In the genomic region with DNA sequence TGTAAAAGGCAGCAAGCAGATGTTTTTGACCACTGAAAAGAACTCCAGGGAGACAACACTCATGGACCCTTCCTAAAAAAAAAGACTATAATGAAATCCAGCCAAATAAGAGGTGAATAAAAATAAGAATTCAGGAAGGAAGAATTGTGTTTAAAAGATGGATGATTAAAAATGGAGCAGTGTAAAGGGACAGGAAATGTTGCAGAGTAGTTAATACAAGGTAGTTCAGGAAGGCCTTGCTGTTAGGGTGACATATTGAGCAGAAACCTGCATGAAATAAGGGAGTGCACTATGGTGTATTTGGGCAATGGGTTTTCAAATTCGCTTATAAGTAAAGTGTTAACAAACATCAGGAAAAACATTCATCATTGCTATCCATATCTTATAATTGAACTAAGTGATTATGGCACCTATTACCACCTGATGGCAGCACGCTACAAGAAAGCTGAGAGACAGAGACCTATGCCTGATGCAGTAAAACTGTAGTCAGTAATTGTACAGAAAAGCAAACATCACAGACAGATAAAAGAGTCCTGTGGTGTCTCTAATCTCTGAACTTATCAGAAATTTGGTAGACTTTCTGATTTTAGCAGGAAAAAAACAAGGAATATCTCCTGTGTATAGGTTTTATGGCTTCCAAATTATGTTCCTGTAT, we compare ENCODE assay signal across 8 cellular contexts. TPM values are rescaled to one million over a fixed set of nuclear protein-coding genes. Genes with fewer than 3 reads are reported as not detected.
DNase-seq lines count a peak whose midpoint lies in the region; ATAC-seq, FAIRE-seq and TF ChIP-seq lines count a peak whose summit lies in the region.

No MANE protein-coding gene starts in this region.

- peaks cover 8% of the 10 kb centered on the region for H3K27me3 ChIP-seq in effector memory CD4-positive, alpha-beta T cell (replicated peaks; ENCODE audit: control insufficient read depth, insufficient read depth, low read length, poor library complexity, severe bottlenecking)

- no peak overlapping the region for H3K4me3 ChIP-seq in AG10803 (ENCODE audit: low read length)
- no peak overlapping the region for H3K4me3 ChIP-seq in effector memory CD4-positive, alpha-beta T cell (ENCODE audit: insufficient read depth, low read depth, low read length, poor library complexity, severe bottlenecking)

- DNase-seq in AG10803 (ENCODE audit: low read depth) (peak; percentile 26), GM12891 (ENCODE audit: insufficient read length, low spot score) (no peak), NCI-H2196 treated with DMSO at 0.1 percent for 48 hours (lab: John Stamatoyannopoulos, UW; ENCODE audit: unreplicated experiment) (peak; percentile 76), glomerular visceral epithelial cell (ENCODE audit: extremely low spot score) (peak; percentile 42)
- peak; percentile 23 to 24 for DNase-seq in activated CD4-positive, alpha-beta T cell treated with anti-CD3 and anti-CD28 coated beads for 4 hours
- no peak for DNase-seq in stimulated activated effector memory CD8-positive, alpha-beta T cell treated with anti-CD3 and anti-CD28 coated beads, Interleukin-12 subunit alpha, Interleukin-12 subunit beta, amount 100 ng/mL, for 72 hours (ENCODE audit: low spot score in 2 of 2)
- DNase-seq in effector memory CD4-positive, alpha-beta T cell: no peak

- peak; percentile 77 for ATAC-seq in HG03159 (IDR thresholded peaks at IDR 0.05; ENCODE audit: unreplicated experiment)
- ATAC-seq in stimulated activated effector memory CD8-positive, alpha-beta T cell treated with anti-CD3 and anti-CD28 coated beads, Interleukin-12 subunit alpha, Interleukin-12 subunit beta, amount 100 ng/mL, for 72 hours: peak; percentile 82

- no peaks in the 10 kb centered on the region for H3K9me3 ChIP-seq in effector memory CD4-positive, alpha-beta T cell (ENCODE audit: control insufficient read depth, low read length)

- H3K4me1 Mint-ChIP-seq in stimulated activated effector memory CD8-positive, alpha-beta T cell treated with anti-CD3 and anti-CD28 coated beads, Interleukin-12 subunit alpha, Interleukin-12 subunit beta, amount 100 ng/mL, for 72 hours: no peaks in the 10 kb centered on the region

- H3K4me1 ChIP-seq in effector memory CD4-positive, alpha-beta T cell (ENCODE audit: control insufficient read depth, insufficient read depth, low read length, poor library complexity, severe bottlenecking): no peaks in the 10 kb centered on the region

- H3K9me3 Mint-ChIP-seq in stimulated activated effector memory CD8-positive, alpha-beta T cell treated with anti-CD3 and anti-CD28 coated beads, Interleukin-12 subunit alpha, Interleukin-12 subunit beta, amount 100 ng/mL, for 72 hours: no peaks in the 10 kb centered on the region

- H3K4me3 Mint-ChIP-seq in stimulated activated effector memory CD8-positive, alpha-beta T cell treated with anti-CD3 and anti-CD28 coated beads, Interleukin-12 subunit alpha, Interleukin-12 subunit beta, amount 100 ng/mL, for 72 hours: no peak overlapping the region

- peaks cover 6% of the 10 kb centered on the region for H3K36me3 Mint-ChIP-seq in stimulated activated effector memory CD8-positive, alpha-beta T cell treated with anti-CD3 and anti-CD28 coated beads, Interleukin-12 subunit alpha, Interleukin-12 subunit beta, amount 100 ng/mL, for 72 hours

- peak; percentile 42 for TF ChIP-seq CTCF in AG10803 (conservative IDR thresholded peaks at IDR 0.05; ENCODE audit: low read length)

- TF ChIP-seq POLR2A in GM12891 (IDR thresholded peaks at IDR 0.05; ENCODE audit: low read depth, low read length): no peak

- H3K36me3 ChIP-seq in effector memory CD4-positive, alpha-beta T cell (ENCODE audit: control insufficient read depth, insufficient read depth, low read length): no peaks in the 10 kb centered on the region

- peak; percentile 81 for FAIRE-seq in GM12891 (lab: Jason Lieb, UNC)

- H3K27ac ChIP-seq in effector memory CD4-positive, alpha-beta T cell (ENCODE audit: insufficient read depth, low read length, poor library complexity, severe bottlenecking): no peak overlapping the region

- no peak overlapping the region for H3K27ac Mint-ChIP-seq in stimulated activated effector memory CD8-positive, alpha-beta T cell treated with anti-CD3 and anti-CD28 coated beads, Interleukin-12 subunit alpha, Interleukin-12 subunit beta, amount 100 ng/mL, for 72 hours

TF ChIP-seq in GM12891, 5 proteins besides CTCF, POLR2A, EP300 and RAD21:
- TF ChIP-seq TAF1 (IDR thresholded peaks at IDR 0.05; ENCODE audit: low read depth, low read length) (no peak), SPI1 (IDR thresholded peaks at IDR 0.05; ENCODE audit: low read depth, low read length) (no peak), POLR2AphosphoS5 (IDR thresholded peaks at IDR 0.05; ENCODE audit: low read depth, low read length) (no peak), POU2F2 (IDR thresholded peaks at IDR 0.05; ENCODE audit: low read depth, low read length) (no peak)

RNA-seq across cellular contexts. Expression of a gene that starts 5.8 kb away (rescaled TPM):
- 7.2 TPM for polyA plus RNA-seq in GM12891 (2012; ENCODE audit: low read depth, missing spikeins)

RNA-seq across cellular contexts. Expression of a gene that starts 6.6 kb away (rescaled TPM):
- 16.1 TPM for polyA plus RNA-seq in GM12891 (2012; ENCODE audit: low read depth, missing spikeins)

RNA-seq across cellular contexts. Expression of a gene that starts 48.3 kb away (rescaled TPM):
- polyA plus RNA-seq in GM12891 (2012; ENCODE audit: low read depth, missing spikeins): not detected

Comparison
In these comparisons a context has a peak if more than half of its experiments do, and no peak if none do; other contexts are left out.
1. DNase-seq: peak in AG10803 (single experiment), NCI-H2196 treated with DMSO at 0.1 percent for 48 hours (single experiment), activated CD4-positive, alpha-beta T cell treated with anti-CD3 and anti-CD28 coated beads for 4 hours (2 of 2) and glomerular visceral epithelial cell (single experiment); none in GM12891 (single experiment), stimulated activated effector memory CD8-positive, alpha-beta T cell treated with anti-CD3 and anti-CD28 coated beads, Interleukin-12 subunit alpha, Interleukin-12 subunit beta, amount 100 ng/mL, for 72 hours (0 of 2) and effector memory CD4-positive, alpha-beta T cell (0 of 3).